ENCODE assay signal across 17 cellular contexts in the genomic region with DNA sequence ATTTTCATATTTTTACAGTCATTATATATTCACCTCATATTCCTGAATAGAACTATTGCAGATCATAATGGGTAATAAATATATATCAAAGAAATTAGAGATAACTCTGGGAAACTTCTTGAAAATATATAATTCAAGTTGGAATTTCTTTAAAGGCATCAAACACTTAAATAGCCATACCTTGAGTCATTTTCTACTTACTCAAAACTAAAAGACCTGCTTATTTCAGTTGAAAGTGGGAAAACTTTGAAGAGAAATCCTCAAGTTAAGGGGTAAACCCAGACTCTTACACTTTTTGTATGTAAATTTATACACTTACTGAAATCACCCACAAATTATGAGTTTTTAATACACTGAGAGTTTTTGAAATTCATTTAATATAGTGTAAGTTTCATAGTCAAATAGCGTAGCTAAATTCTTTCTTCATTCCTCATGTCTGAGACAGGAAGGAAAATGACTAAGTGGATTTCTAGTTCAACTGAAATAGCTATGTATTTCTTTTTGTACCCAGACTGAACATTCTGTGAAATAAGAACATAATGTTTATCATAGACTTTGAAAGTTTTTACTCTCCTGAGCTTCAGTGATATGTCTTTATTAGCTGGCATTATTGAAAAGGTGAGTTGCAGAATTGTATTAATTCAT. TPM values are rescaled to one million over a fixed set of nuclear protein-coding genes. Genes with fewer than 3 reads are reported as not detected.
DNase-seq lines count a peak whose midpoint lies in the region; ATAC-seq lines count a peak whose summit lies in the region.
"Had no signal": no experiment of that assay in that cellular context is flagged by ENCODE, and none has a peak within 500 bp of the region (broad histone marks: within the 10 kb centered on the region; RNA-seq: fewer than 3 reads in every experiment).

No MANE protein-coding gene starts in this region.

- no CpG with 5 or more reads among the region's 1 CpG for WGBS in mesodermal cell (ENCODE audit: insufficient coverage in 2 of 2), 2 experiments

- H3K9me3 ChIP-seq in mesodermal cell (ENCODE audit: control insufficient read depth, low read length), result no peaks in the 10 kb centered on the region
- H3K9me3 ChIP-seq: BLaER1, upper lobe of right lung had no signal

- H3K36me3 Mint-ChIP-seq in activated T-cell treated with anti-CD3 and anti-CD28 coated beads, Interleukin-2, amount 50 U/mL, for 4 hours (ENCODE audit: insufficient read depth), result no peaks in the 10 kb centered on the region
- H3K36me3 Mint-ChIP-seq: activated naive CD8-positive, alpha-beta T cell treated with anti-CD3 and anti-CD28 coated beads, Interleukin-2, amount 10 ng/mL, durations not matched to agents 7 days and 5 days had no signal

- peak; percentile 73 for DNase-seq in EH (ENCODE audit: low read depth)
- peak; percentile 85 for DNase-seq in RKO (ENCODE audit: low spot score)
- peak; percentile 75 for DNase-seq in dermis blood vessel endothelial cell
- no peak for DNase-seq in activated T-cell treated with anti-CD3 and anti-CD28 coated beads, Interleukin-2, amount 50 U/mL, for 4 hours
- no peak for DNase-seq in central memory CD4-positive, alpha-beta T cell
- DNase-seq in MV-4-11 (lab: John Stamatoyannopoulos, UW), result no peak
- DNase-seq: activated CD4-positive, CD25-positive, alpha-beta regulatory T cell treated with anti-CD3 and anti-CD28 coated beads, Interleukin-2, amount 50 U/mL, for 72 hours; activated CD8-positive, alpha-beta memory T cell treated with anti-CD3 and anti-CD28 coated beads, Interleukin-2, amount 50 U/mL, for 48 hours; activated naive CD8-positive, alpha-beta T cell treated with anti-CD3 and anti-CD28 coated beads, Interleukin-2, amount 10 ng/mL, durations not matched to agents 7 days and 5 days; DMS79; NCI-H2081 treated with DMSO at 0.1 percent for 48 hours; stimulated activated CD4-positive, alpha-beta T cell treated with anti-CD3 and anti-CD28 coated beads, Interleukin-15, amount 100 ng/mL, for 24 hours; upper lobe of right lung had no signal

- peak overlapping the region; percentile 6 for H3K27ac ChIP-seq in mesodermal cell (ENCODE audit: low read depth, low read length, severe bottlenecking)
- H3K27ac ChIP-seq: BLaER1, KMS-11, upper lobe of right lung had no signal

- H3K27me3 Mint-ChIP-seq in activated T-cell treated with anti-CD3 and anti-CD28 coated beads, Interleukin-2, amount 50 U/mL, for 4 hours (ENCODE audit: low read depth), result peaks cover 29% of the 10 kb centered on the region

- H3K9me3 Mint-ChIP-seq in activated T-cell treated with anti-CD3 and anti-CD28 coated beads, Interleukin-2, amount 50 U/mL, for 4 hours, result no peaks in the 10 kb centered on the region
- H3K9me3 Mint-ChIP-seq: activated naive CD8-positive, alpha-beta T cell treated with anti-CD3 and anti-CD28 coated beads, Interleukin-2, amount 10 ng/mL, durations not matched to agents 7 days and 5 days had no signal

- no peak overlapping the region for H3K4me3 ChIP-seq in mesodermal cell (ENCODE audit: extremely low read depth, insufficient read depth, low read length, poor library complexity, severe bottlenecking)
- H3K4me3 ChIP-seq: BLaER1, upper lobe of right lung had no signal

- no peak overlapping the region for H3K4me3 Mint-ChIP-seq in activated T-cell treated with anti-CD3 and anti-CD28 coated beads, Interleukin-2, amount 50 U/mL, for 4 hours
- H3K4me3 Mint-ChIP-seq: activated naive CD8-positive, alpha-beta T cell treated with anti-CD3 and anti-CD28 coated beads, Interleukin-2, amount 10 ng/mL, durations not matched to agents 7 days and 5 days had no signal

- H3K4me1 ChIP-seq in mesodermal cell (ENCODE audit: control insufficient read depth, insufficient read depth, low read length, poor library complexity, severe bottlenecking), result peaks cover 36% of the 10 kb centered on the region

- ATAC-seq in activated T-cell treated with anti-CD3 and anti-CD28 coated beads, Interleukin-2, amount 50 U/mL, for 4 hours, result no peak
- ATAC-seq in GM18520 (IDR thresholded peaks at IDR 0.05; ENCODE audit: unreplicated experiment), result no peak
- ATAC-seq: upper lobe of right lung had no signal

- no peaks in the 10 kb centered on the region for H3K36me3 ChIP-seq in mesodermal cell (ENCODE audit: control insufficient read depth, insufficient read depth, low read length)
- H3K36me3 ChIP-seq: BLaER1, upper lobe of right lung had no signal

- peaks cover 16% of the 10 kb centered on the region for H3K4me1 Mint-ChIP-seq in activated T-cell treated with anti-CD3 and anti-CD28 coated beads, Interleukin-2, amount 50 U/mL, for 4 hours (ENCODE audit: low read depth)

RNA-seq across cellular contexts. Expression of a gene that starts 4.6 kb away (rescaled TPM):
- 49.7 and 115 TPM in 2 replicates for total RNA-seq in dermis blood vessel endothelial cell
- 77.3 TPM for polyA plus RNA-seq in mesodermal cell (2013, experiment 1 of 2)
- 98.1 TPM for polyA plus RNA-seq in mesodermal cell (2013, experiment 2 of 2)
- total RNA-seq in activated T-cell treated with anti-CD3 and anti-CD28 coated beads, Interleukin-2, amount 50 U/mL, for 4 hours, result 10 to 100 TPM in 2 of 3 donors, 1 to 10 TPM in 1; 8.7 to 11.1 (median 10.7) TPM

Comparison
In these comparisons a context has a peak if more than half of its experiments do, and no peak if none do; other contexts are left out.
1. DNase-seq: peak in EH (single experiment), RKO (single experiment) and dermis blood vessel endothelial cell (single experiment); none in activated T-cell treated with anti-CD3 and anti-CD28 coated beads, Interleukin-2, amount 50 U/mL, for 4 hours (single experiment), central memory CD4-positive, alpha-beta T cell (single experiment) and MV-4-11 (single experiment).